In genomic region chr12:120181991-120182631, GRCh38 we compare ENCODE assay signal across 16 cellular contexts. TPM values are rescaled to one million over a fixed set of nuclear protein-coding genes. Genes with fewer than 3 reads are reported as not detected.
DNase-seq lines count a peak whose midpoint lies in the region; ATAC-seq, FAIRE-seq and TF ChIP-seq lines count a peak whose summit lies in the region.
"Had no signal": no experiment of that assay in that cellular context is flagged by ENCODE, and none has a peak within 500 bp of the region (broad histone marks: within the 10 kb centered on the region; RNA-seq: fewer than 3 reads in every experiment).

No MANE protein-coding gene starts in this region.

- H4K20me1 ChIP-seq in astrocyte (ENCODE audit: insufficient read depth, low read length), result peaks cover 83% of the 10 kb centered on the region

- H3K79me2 ChIP-seq in astrocyte (ENCODE audit: insufficient read depth, low read length), result peaks cover 68% of the 10 kb centered on the region

- peak overlapping the region; percentile 48 for H3K27ac Mint-ChIP-seq in astrocyte (ENCODE audit: unreplicated experiment)
- H3K27ac Mint-ChIP-seq: IgD-negative memory B cell had no signal

- in situ Hi-C loops in ACHN (cut with HindIII; ENCODE audit: low pct_ligation_motif_present, low pct_unique_long_range_greater_than_20kb, low sequenced_read_pairs), result no loop called here

- H3K27me3 Mint-ChIP-seq in astrocyte (ENCODE audit: low read depth, unreplicated experiment), result no peaks in the 10 kb centered on the region
- H3K27me3 Mint-ChIP-seq: IgD-negative memory B cell had no signal

- no peaks in the 10 kb centered on the region for H3K9me3 ChIP-seq in astrocyte (ENCODE audit: insufficient read depth, low read depth, low read length)
- H3K9me3 ChIP-seq: SK-N-SH had no signal

- H3K9me3 Mint-ChIP-seq in astrocyte (ENCODE audit: unreplicated experiment), result no peaks in the 10 kb centered on the region
- H3K9me3 Mint-ChIP-seq: IgD-negative memory B cell had no signal

- peak overlapping the region; percentile 29 for H3K9ac ChIP-seq in astrocyte (ENCODE audit: low read length)
- H3K9ac ChIP-seq: SK-N-SH had no signal

- no peak for FAIRE-seq in astrocyte (lab: Jason Lieb, UNC)
- FAIRE-seq: islet of Langerhans had no signal

- no peaks in the 10 kb centered on the region for H3K27me3 ChIP-seq in astrocyte (ENCODE audit: insufficient read depth, low read length)

- peaks cover 14% of the 10 kb centered on the region for H3K4me1 ChIP-seq in astrocyte (ENCODE audit: insufficient read depth, low read length)

- ATAC-seq in HG02852 (IDR thresholded peaks at IDR 0.05; ENCODE audit: unreplicated experiment) (no peak), HG02678 (IDR thresholded peaks at IDR 0.05; ENCODE audit: unreplicated experiment) (no peak), GM18502 (IDR thresholded peaks at IDR 0.05; ENCODE audit: poor library complexity, unreplicated experiment) (no peak)

- DNase-seq in ACHN, result peak; percentile 74
- DNase-seq in HPDE6-E6E7 (ENCODE audit: extremely low spot score), result peak; percentile 21
- peak; percentile 72 for DNase-seq in astrocyte (ENCODE audit: low read depth)
- DNase-seq in kidney glomerular epithelial cell (lab: John Stamatoyannopoulos, UW), result peak; percentile 57
- no peak for DNase-seq in NCI-H345 treated with DMSO at 0.1 percent for 48 hours (lab: John Stamatoyannopoulos, UW; ENCODE audit: unreplicated experiment)
- DNase-seq: amniotic stem cell; C1 segment of cervical spinal cord; NCI-H524 treated with DMSO at 0.1 percent for 48 hours; occipital lobe; SK-N-SH; stimulated activated CD4-positive, alpha-beta T cell treated with anti-CD3 and anti-CD28 coated beads, Interleukin-4, amount 100 ng/mL, for 24 hours had no signal

- peak overlapping the region; percentile 51 for H3K4me2 ChIP-seq in astrocyte (ENCODE audit: low read length)
- H3K4me2 ChIP-seq: SK-N-SH had no signal

- peaks cover 36% of the 10 kb centered on the region for H3K36me3 Mint-ChIP-seq in astrocyte (ENCODE audit: low read depth, unreplicated experiment)

- no peak overlapping the region for H3K4me3 Mint-ChIP-seq in astrocyte (ENCODE audit: unreplicated experiment)
- H3K4me3 Mint-ChIP-seq: IgD-negative memory B cell had no signal

- H3K27ac ChIP-seq in astrocyte (ENCODE audit: low read depth, low read length), result peak overlapping the region; percentile 32

- H2AFZ ChIP-seq in astrocyte (ENCODE audit: low read depth, low read length), result no peak overlapping the region

- peaks cover 59% of the 10 kb centered on the region for H3K36me3 ChIP-seq in astrocyte (ENCODE audit: insufficient read depth, low read length)

- peaks cover 16% of the 10 kb centered on the region for H3K4me1 Mint-ChIP-seq in astrocyte (ENCODE audit: low read depth, unreplicated experiment)

- no peak for TF ChIP-seq CTCF in astrocyte (IDR thresholded peaks at IDR 0.05; ENCODE audit: insufficient read depth, low read depth, low read length)

- H3K4me3 ChIP-seq in astrocyte (ENCODE audit: insufficient read depth, low read depth, low read length), result peak overlapping the region; percentile 16

RNA-seq across cellular contexts. Expression of gene GCN1, which starts 12.4 kb away (rescaled TPM):
- 95.5 and 123 TPM in 2 replicates for total RNA-seq in astrocyte

RNA-seq across cellular contexts. Expression of gene RPLP0, which starts 18.8 kb away (rescaled TPM):
- 1,543 and 1,660 TPM in 2 replicates for total RNA-seq in astrocyte
